In genomic region chr3:101170047-101170771, GRCh38 we compare ENCODE assay signal across 18 cellular contexts.
DNase-seq lines count a peak whose midpoint lies in the region; ATAC-seq, FAIRE-seq and TF ChIP-seq lines count a peak whose summit lies in the region.
"Had no signal": no experiment of that assay in that cellular context is flagged by ENCODE, and none has a peak within 500 bp of the region (broad histone marks: within the 10 kb centered on the region; RNA-seq: fewer than 3 reads in every experiment).

No MANE protein-coding gene starts in this region.

- no peaks in the 10 kb centered on the region for H3K36me3 Mint-ChIP-seq in activated T-helper 17 cell treated with anti-CD3 and anti-CD28 coated beads, Interleukin-2, amount 50 U/mL, for 72 hours (ENCODE audit: low read depth)
- H3K36me3 Mint-ChIP-seq: IgD-negative memory B cell, T-cell had no signal

- H3K9me3 Mint-ChIP-seq in activated T-helper 17 cell treated with anti-CD3 and anti-CD28 coated beads, Interleukin-2, amount 50 U/mL, for 72 hours, result no peaks in the 10 kb centered on the region

- ATAC-seq in activated T-helper 17 cell treated with anti-CD3 and anti-CD28 coated beads, Interleukin-2, amount 50 U/mL, for 72 hours (replicated peaks), result peak; percentile 34
- ATAC-seq in heart left ventricle (peak; percentile 29 to 65 (median 40)), GM21619 (IDR thresholded peaks at IDR 0.05; ENCODE audit: unreplicated experiment) (no peak)
- ATAC-seq: T-cell had no signal

- H3K4me1 Mint-ChIP-seq in activated T-helper 17 cell treated with anti-CD3 and anti-CD28 coated beads, Interleukin-2, amount 50 U/mL, for 72 hours, result no peaks in the 10 kb centered on the region
- H3K4me1 Mint-ChIP-seq: IgD-negative memory B cell, T-cell had no signal

- peaks cover 0 to 27% (median 0%) of the 10 kb centered on the region in 12 donors for H3K4me1 ChIP-seq in heart left ventricle
- peaks cover 0 to 4% of the 10 kb centered on the region in 2 donors for H3K4me1 ChIP-seq in small intestine (ENCODE audit: control insufficient read depth in 2 of 2, insufficient read depth in 1 of 2, low read depth in 1 of 2, low read length in 1 of 2)

- H3K4me3 ChIP-seq in heart left ventricle, result no peak overlapping the region
- H3K4me3 ChIP-seq in small intestine (ENCODE audit: low read depth in 1 of 2, low read length in 2 of 2), result no peak overlapping the region

- no peak for TF ChIP-seq CTCF in heart left ventricle (IDR thresholded peaks at IDR 0.05)

- DNase-seq in SHP77 (lab: John Stamatoyannopoulos, UW), result peak; percentile 2 to 6
- DNase-seq in SHP77 treated with DMSO at 0.1 percent for 48 hours (lab: John Stamatoyannopoulos, UW), result no peak
- DNase-seq in heart left ventricle, result peak in 1 of 5 donors; percentile 27
- peak; percentile 25 for DNase-seq in small intestine
- DNase-seq in stimulated activated CD8-positive, alpha-beta memory T cell treated with anti-CD3 and anti-CD28 coated beads, Interleukin-4, amount 100 ng/mL, for 48 hours, result no peak
- no peak for DNase-seq in LoVo (ENCODE audit: low spot score)
- DNase-seq: activated CD8-positive, alpha-beta memory T cell treated with anti-CD3 and anti-CD28 coated beads for 24 hours; activated effector memory CD4-positive, alpha-beta T cell treated with anti-CD3 and anti-CD28 coated beads, Interleukin-2, amount 50 U/mL, for 16 hours; CD4-positive, alpha-beta T cell; DND-41; NCI-H1092; T-cell had no signal

- 39 to 58% (median 49%) methylated on average over 7 to 8 of the region's 8 CpGs for WGBS in heart left ventricle, 4 donors
- WGBS in small intestine, 3 donors, result 64 to 71% (median 71%) methylated on average over 8 of the region's 8 CpGs

- H3K36me3 ChIP-seq in heart left ventricle (no peaks in the 10 kb centered on the region), small intestine (ENCODE audit: control insufficient read depth in 2 of 2, insufficient read depth in 2 of 2, low read length in 2 of 2) (no peaks in the 10 kb centered on the region)

- FAIRE-seq in small intestine (lab: Jason Lieb, UNC), result no peak
- FAIRE-seq: A204.1, keratinocyte had no signal

- TF ChIP-seq POLR2A in heart left ventricle (IDR thresholded peaks at IDR 0.05), result no peak

- H3K27ac Mint-ChIP-seq in activated T-helper 17 cell treated with anti-CD3 and anti-CD28 coated beads, Interleukin-2, amount 50 U/mL, for 72 hours, result no peak overlapping the region
- H3K27ac Mint-ChIP-seq: CD4-positive, alpha-beta T cell; IgD-negative memory B cell; T-cell had no signal

- H3K27ac ChIP-seq in heart left ventricle (peak overlapping the region in 7 of 12 donors; percentile 3 to 60 (median 52)), small intestine (ENCODE audit: low read depth in 1 of 2, low read length in 1 of 2) (no peak overlapping the region)
- H3K27ac ChIP-seq: VCaP had no signal

- intact Hi-C loops in heart left ventricle (cut with DNase I), result loop anchor here in 1 of 10 donors (5.0 kb wide), 1 partner anchor 183 kb away; no protein-coding TSS in a partner anchor

- peaks cover 7% of the 10 kb centered on the region for H3K27me3 Mint-ChIP-seq in activated T-helper 17 cell treated with anti-CD3 and anti-CD28 coated beads, Interleukin-2, amount 50 U/mL, for 72 hours

- peaks cover 0 to 6% (median 0%) of the 10 kb centered on the region in 12 donors for H3K9me3 ChIP-seq in heart left ventricle
- H3K9me3 ChIP-seq in small intestine (ENCODE audit: control insufficient read depth, low read depth), result no peaks in the 10 kb centered on the region

- H3K27me3 ChIP-seq in heart left ventricle (no peaks in the 10 kb centered on the region), small intestine (ENCODE audit: control insufficient read depth in 2 of 2, insufficient read depth in 2 of 2, low read length in 2 of 2) (no peaks in the 10 kb centered on the region)

- no peak overlapping the region for H3K4me3 Mint-ChIP-seq in activated T-helper 17 cell treated with anti-CD3 and anti-CD28 coated beads, Interleukin-2, amount 50 U/mL, for 72 hours
- H3K4me3 Mint-ChIP-seq: CD4-positive, alpha-beta T cell; IgD-negative memory B cell; T-cell had no signal

Comparison
In these comparisons a context has a peak if more than half of its experiments do, and no peak if none do; other contexts are left out.
1. DNase-seq: peak in SHP77 (2 of 2) and small intestine (single experiment); none in SHP77 treated with DMSO at 0.1 percent for 48 hours (single experiment), stimulated activated CD8-positive, alpha-beta memory T cell treated with anti-CD3 and anti-CD28 coated beads, Interleukin-4, amount 100 ng/mL, for 48 hours (single experiment) and LoVo (single experiment).
2. H3K27ac ChIP-seq: peak in heart left ventricle (7 of 12); none in small intestine (0 of 2).